21 cellular contexts compared by ENCODE assay signal in genomic region chr5:135008556-135008955, GRCh38. TPM values are rescaled to one million over a fixed set of nuclear protein-coding genes. Genes with fewer than 3 reads are reported as not detected.
"Had no signal": no experiment of that assay in that cellular context is flagged by ENCODE, and none has a peak within 500 bp of the region (broad histone marks: within the 10 kb centered on the region; RNA-seq: fewer than 3 reads in every experiment).

No MANE protein-coding gene starts in this region.

- H3K27me3 Mint-ChIP-seq: stimulated activated naive CD8-positive, alpha-beta T cell treated with anti-CD3 and anti-CD28 coated beads, Interleukin-15, amount 100 ng/mL, for 72 hours had no signal

- H3K4me2 ChIP-seq: hepatocyte had no signal

- H3K27me3 ChIP-seq: hepatocyte, neutrophil, ovary, testis, tibial nerve had no signal

- H3K9me3 ChIP-seq: neutrophil, ovary, testis, tibial nerve had no signal

- H2AFZ ChIP-seq: hepatocyte had no signal

- H3K4me3 ChIP-seq: hepatocyte, ovary, testis, tibial nerve had no signal

- H3K4me3 Mint-ChIP-seq: naive thymus-derived CD4-positive, alpha-beta T cell; nephron progenitor cell; stimulated activated memory B cell treated with anti-CD40 and anti-IgM and Interleukin-4, amounts not matched to agents 10 μg/mL and 1 μg/mL and 100 μg/mL, for 72 hours; stimulated activated naive CD8-positive, alpha-beta T cell treated with anti-CD3 and anti-CD28 coated beads, Interleukin-15, amount 100 ng/mL, for 72 hours had no signal

- H3K9me3 Mint-ChIP-seq: naive thymus-derived CD4-positive, alpha-beta T cell; nephron progenitor cell; stimulated activated memory B cell treated with anti-CD40 and anti-IgM and Interleukin-4, amounts not matched to agents 10 μg/mL and 1 μg/mL and 100 μg/mL, for 72 hours; stimulated activated naive CD8-positive, alpha-beta T cell treated with anti-CD3 and anti-CD28 coated beads, Interleukin-15, amount 100 ng/mL, for 72 hours had no signal

- H3K36me3 ChIP-seq: neutrophil, ovary had no signal

- H3K27ac Mint-ChIP-seq: naive thymus-derived CD4-positive, alpha-beta T cell; nephron progenitor cell; stimulated activated memory B cell treated with anti-CD40 and anti-IgM and Interleukin-4, amounts not matched to agents 10 μg/mL and 1 μg/mL and 100 μg/mL, for 72 hours had no signal

- H3K4me1 Mint-ChIP-seq: stimulated activated memory B cell treated with anti-CD40 and anti-IgM and Interleukin-4, amounts not matched to agents 10 μg/mL and 1 μg/mL and 100 μg/mL, for 72 hours; stimulated activated naive CD8-positive, alpha-beta T cell treated with anti-CD3 and anti-CD28 coated beads, Interleukin-15, amount 100 ng/mL, for 72 hours had no signal

- ATAC-seq: naive thymus-derived CD4-positive, alpha-beta T cell; right cardiac atrium; stimulated activated memory B cell treated with anti-CD40 and anti-IgM and Interleukin-4, amounts not matched to agents 10 μg/mL and 1 μg/mL and 100 μg/mL, for 72 hours; stimulated activated naive CD8-positive, alpha-beta T cell treated with anti-CD3 and anti-CD28 coated beads, Interleukin-15, amount 100 ng/mL, for 72 hours had no signal

- DNase-seq: effector memory CD4-positive, alpha-beta T cell; foreskin melanocyte; kidney glomerular epithelial cell; mesendoderm; naive thymus-derived CD4-positive, alpha-beta T cell; nephron progenitor cell; ovary; right cardiac atrium; stimulated activated CD4-positive, alpha-beta T cell treated with anti-CD3 and anti-CD28 coated beads, Interleukin-15, amount 100 ng/mL, for 24 hours; stimulated activated CD4-positive, alpha-beta T cell treated with anti-CD3 and anti-CD28 coated beads, Interleukin-1b, Interleukin-23, amount 100 ng/mL, for 48 hours; stimulated activated CD4-positive, alpha-beta T cell treated with anti-CD3 and anti-CD28 coated beads, Interleukin-4, amount 100 ng/mL, for 24 hours; stimulated activated naive CD8-positive, alpha-beta T cell treated with anti-CD3 and anti-CD28 coated beads, Interleukin-15, amount 100 ng/mL, for 72 hours; testis had no signal

- H3K27ac ChIP-seq: hepatocyte, neutrophil, ovary, testis, tibial nerve had no signal

- H3K4me1 ChIP-seq: testis, tibial nerve had no signal

RNA-seq across cellular contexts. Expression of gene PITX1, which starts 25.5 kb away (rescaled TPM):
- total RNA-seq: liver, lung microvascular endothelial cell, mononuclear cell had no signal
- polyA plus RNA-seq: naive thymus-derived CD4-positive, alpha-beta T cell had no signal

RNA-seq across cellular contexts. Expression of gene CATSPER3, which starts 40.8 kb away (rescaled TPM):
- total RNA-seq: epithelial cell of proximal tubule, hepatocyte had no signal
